Comparison of ENCODE assay signal across 24 cellular contexts in the genomic region with DNA sequence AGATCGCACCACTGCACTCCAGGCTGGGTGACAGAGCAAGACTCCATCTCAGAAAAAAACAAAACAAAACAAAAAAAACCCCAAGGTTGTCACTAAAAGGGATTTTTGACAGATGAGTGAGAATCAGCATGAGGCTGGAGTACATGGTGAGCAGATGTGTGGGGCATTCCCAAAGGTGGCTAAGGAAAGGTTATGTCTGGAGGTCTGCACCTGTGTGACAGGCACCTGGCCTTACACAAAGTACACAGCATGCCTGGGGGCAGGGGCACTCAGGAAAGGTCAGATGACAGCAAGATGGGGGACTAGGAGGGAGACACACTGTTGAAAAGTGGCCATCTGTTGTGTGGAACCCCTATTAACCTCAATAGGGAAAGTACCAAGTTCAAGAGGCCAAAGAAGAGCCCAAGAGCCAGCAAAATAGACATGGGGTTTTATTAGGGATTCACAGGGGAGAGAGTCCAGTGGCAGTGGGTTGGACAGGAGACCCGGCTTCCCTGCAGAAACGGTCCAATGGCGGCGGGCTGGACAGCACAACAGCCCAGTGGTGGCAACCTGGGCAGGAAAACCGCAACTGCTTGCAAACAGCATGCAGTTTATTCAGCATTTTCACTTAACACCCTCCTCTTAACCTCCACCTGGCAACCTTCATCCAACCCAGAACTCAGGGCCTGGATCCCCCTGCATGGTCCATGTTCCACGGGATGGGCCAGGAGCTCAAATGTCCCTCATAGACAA.
DNase-seq lines count a peak whose midpoint lies in the region; ATAC-seq, FAIRE-seq and TF ChIP-seq lines count a peak whose summit lies in the region.
"Had no signal": no experiment of that assay in that cellular context is flagged by ENCODE, and none has a peak within 500 bp of the region (broad histone marks: within the 10 kb centered on the region; RNA-seq: fewer than 3 reads in every experiment).

No MANE protein-coding gene starts in this region.

- peak overlapping the region; percentile 93 for H3K27ac ChIP-seq in astrocyte (ENCODE audit: low read depth, low read length)
- H3K27ac ChIP-seq: BLaER1, RWPE1 had no signal

- H3K4me1 Mint-ChIP-seq in astrocyte (ENCODE audit: low read depth, unreplicated experiment): peaks cover 62% of the 10 kb centered on the region
- H3K4me1 Mint-ChIP-seq in stimulated activated memory B cell treated with anti-CD40 and anti-IgM and Interleukin-4, amounts not matched to agents 10 μg/mL and 1 μg/mL and 100 μg/mL, for 72 hours: peaks cover 15% of the 10 kb centered on the region

- peak overlapping the region; percentile 79 for H3K9ac ChIP-seq in astrocyte (ENCODE audit: low read length)
- H3K9ac ChIP-seq: BLaER1 had no signal

- peaks cover 50% of the 10 kb centered on the region for H3K79me2 ChIP-seq in astrocyte (ENCODE audit: insufficient read depth, low read length)

- no peaks in the 10 kb centered on the region for H3K27me3 ChIP-seq in astrocyte (ENCODE audit: insufficient read depth, low read length)
- H3K27me3 ChIP-seq: BLaER1, brain microvascular endothelial cell, thyroid gland had no signal

- no peak overlapping the region for H3K4me2 ChIP-seq in astrocyte (ENCODE audit: low read length)
- H3K4me2 ChIP-seq: BLaER1 had no signal

- no peaks in the 10 kb centered on the region for H3K27me3 Mint-ChIP-seq in astrocyte (ENCODE audit: low read depth, unreplicated experiment)
- H3K27me3 Mint-ChIP-seq in stimulated activated memory B cell treated with anti-CD40 and anti-IgM and Interleukin-4, amounts not matched to agents 10 μg/mL and 1 μg/mL and 100 μg/mL, for 72 hours: peaks cover 29% of the 10 kb centered on the region
- H3K27me3 Mint-ChIP-seq: activated naive CD8-positive, alpha-beta T cell; dendritic cell treated with granulocyte-macrophage colony-stimulating factor and Interleukin-4, amounts not matched to agents 40 ng/mL and 50 ng/mL, for 4 days; natural killer cell treated with Interleukin-12 subunit alpha and Interleukin-12 subunit beta and Interleukin-15 and Interleukin-18, amount 100 ng/mL, for 72 hours had no signal

- no peak overlapping the region for H3K4me3 Mint-ChIP-seq in astrocyte (ENCODE audit: unreplicated experiment)
- no peak overlapping the region for H3K4me3 Mint-ChIP-seq in stimulated activated memory B cell treated with anti-CD40 and anti-IgM and Interleukin-4, amounts not matched to agents 10 μg/mL and 1 μg/mL and 100 μg/mL, for 72 hours
- H3K4me3 Mint-ChIP-seq: activated naive CD8-positive, alpha-beta T cell; dendritic cell treated with granulocyte-macrophage colony-stimulating factor and Interleukin-4, amounts not matched to agents 40 ng/mL and 50 ng/mL, for 4 days; natural killer cell treated with Interleukin-12 subunit alpha and Interleukin-12 subunit beta and Interleukin-15 and Interleukin-18, amount 100 ng/mL, for 72 hours had no signal

- ATAC-seq in HG02852 (IDR thresholded peaks at IDR 0.05; ENCODE audit: unreplicated experiment): peak; percentile 43
- ATAC-seq in stimulated activated memory B cell treated with anti-CD40 and anti-IgM and Interleukin-4, amounts not matched to agents 10 μg/mL and 1 μg/mL and 100 μg/mL, for 72 hours: peak; percentile 71
- ATAC-seq: HCT116; natural killer cell treated with Interleukin-12 subunit alpha and Interleukin-12 subunit beta and Interleukin-15 and Interleukin-18, amount 100 ng/mL, for 72 hours had no signal

- H3K36me3 ChIP-seq in astrocyte (ENCODE audit: insufficient read depth, low read length): peaks cover 71% of the 10 kb centered on the region
- H3K36me3 ChIP-seq: BLaER1 had no signal

- FAIRE-seq in astrocyte (lab: Jason Lieb, UNC): no peak
- no peak for FAIRE-seq in GM19239 (lab: Jason Lieb, UNC)
- FAIRE-seq: A204.1, frontal cortex, small intestine had no signal

- H3K36me3 Mint-ChIP-seq in astrocyte (ENCODE audit: low read depth, unreplicated experiment): peaks cover 73% of the 10 kb centered on the region
- H3K36me3 Mint-ChIP-seq in stimulated activated memory B cell treated with anti-CD40 and anti-IgM and Interleukin-4, amounts not matched to agents 10 μg/mL and 1 μg/mL and 100 μg/mL, for 72 hours: no peaks in the 10 kb centered on the region
- H3K36me3 Mint-ChIP-seq: natural killer cell treated with Interleukin-12 subunit alpha and Interleukin-12 subunit beta and Interleukin-15 and Interleukin-18, amount 100 ng/mL, for 72 hours had no signal

- H3K4me3 ChIP-seq in astrocyte (ENCODE audit: insufficient read depth, low read depth, low read length): no peak overlapping the region
- H3K4me3 ChIP-seq: BLaER1, thyroid gland had no signal

- no peak for TF ChIP-seq CTCF in astrocyte (IDR thresholded peaks at IDR 0.05; ENCODE audit: insufficient read depth, low read depth, low read length)

- no peaks in the 10 kb centered on the region for H4K20me1 ChIP-seq in astrocyte (ENCODE audit: insufficient read depth, low read length)
- H4K20me1 ChIP-seq: BLaER1 had no signal

- DNase-seq in NCI-H2171 treated with DMSO at 0.1 percent for 48 hours (lab: John Stamatoyannopoulos, UW) (peak; percentile 51), NCI-H2171 (lab: John Stamatoyannopoulos, UW) (no peak), astrocyte (ENCODE audit: low read depth) (no peak), ecto neural progenitor cell (ENCODE audit: low spot score) (no peak), GM19239 (ENCODE audit: insufficient read length, low spot score) (no peak), NCI-H446 treated with DMSO at 0.1 percent for 48 hours (lab: John Stamatoyannopoulos, UW) (no peak)
- DNase-seq: activated CD4-positive, alpha-beta T cell treated with anti-CD3 and anti-CD28 coated beads, Interleukin-2, amount 50 U/mL, for 1 hour; activated T-cell treated with anti-CD3 and anti-CD28 coated beads, Interleukin-2, amount 50 U/mL, for 1 hour; brain microvascular endothelial cell; Kasumi-1; mesendoderm; NCI-H226; small intestine had no signal

- peaks cover 63% of the 10 kb centered on the region for H3K4me1 ChIP-seq in astrocyte (ENCODE audit: insufficient read depth, low read length)

- peaks cover 1% of the 10 kb centered on the region for H3K9me3 Mint-ChIP-seq in astrocyte (ENCODE audit: unreplicated experiment)
- no peaks in the 10 kb centered on the region for H3K9me3 Mint-ChIP-seq in stimulated activated memory B cell treated with anti-CD40 and anti-IgM and Interleukin-4, amounts not matched to agents 10 μg/mL and 1 μg/mL and 100 μg/mL, for 72 hours
- H3K9me3 Mint-ChIP-seq: dendritic cell treated with granulocyte-macrophage colony-stimulating factor and Interleukin-4, amounts not matched to agents 40 ng/mL and 50 ng/mL, for 4 days; natural killer cell treated with Interleukin-12 subunit alpha and Interleukin-12 subunit beta and Interleukin-15 and Interleukin-18, amount 100 ng/mL, for 72 hours had no signal

- H3K9me3 ChIP-seq in astrocyte (ENCODE audit: insufficient read depth, low read depth, low read length): no peaks in the 10 kb centered on the region
- H3K9me3 ChIP-seq: BLaER1, thyroid gland had no signal

- H2AFZ ChIP-seq in astrocyte (ENCODE audit: low read depth, low read length): no peak overlapping the region

- no peak overlapping the region for H3K27ac Mint-ChIP-seq in astrocyte (ENCODE audit: unreplicated experiment)
- H3K27ac Mint-ChIP-seq in stimulated activated memory B cell treated with anti-CD40 and anti-IgM and Interleukin-4, amounts not matched to agents 10 μg/mL and 1 μg/mL and 100 μg/mL, for 72 hours: no peak overlapping the region
- H3K27ac Mint-ChIP-seq: activated naive CD8-positive, alpha-beta T cell; dendritic cell treated with granulocyte-macrophage colony-stimulating factor and Interleukin-4, amounts not matched to agents 40 ng/mL and 50 ng/mL, for 4 days; natural killer cell treated with Interleukin-12 subunit alpha and Interleukin-12 subunit beta and Interleukin-15 and Interleukin-18, amount 100 ng/mL, for 72 hours had no signal
